Comparison of ENCODE assay signal across 21 cellular contexts in the genomic region with DNA sequence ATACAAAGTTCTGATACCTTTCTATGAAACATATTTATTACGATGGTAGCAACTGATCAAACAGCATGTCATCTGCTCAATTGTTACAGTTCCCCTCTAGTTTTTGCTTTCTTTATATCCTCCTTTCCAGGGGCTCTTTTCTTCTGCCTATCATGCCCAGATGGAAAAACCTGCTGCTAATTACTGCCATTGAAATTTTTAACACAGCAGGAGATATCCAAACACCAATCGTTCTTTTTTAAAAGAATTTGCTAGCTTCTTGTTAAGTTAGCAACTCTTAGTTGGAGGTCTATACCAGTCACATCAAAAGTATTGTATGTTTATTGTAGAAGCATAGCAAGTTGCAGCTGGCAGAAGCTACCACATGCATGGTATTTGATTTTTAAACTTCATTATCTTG.
DNase-seq lines count a peak whose midpoint lies in the region; ATAC-seq and TF ChIP-seq lines count a peak whose summit lies in the region.
"Had no signal": no experiment of that assay in that cellular context is flagged by ENCODE, and none has a peak within 500 bp of the region (broad histone marks: within the 10 kb centered on the region; RNA-seq: fewer than 3 reads in every experiment).

No MANE protein-coding gene starts in this region.

- H3K4me3 ChIP-seq in GM23338 (no peak overlapping the region), neural progenitor cell (no peak overlapping the region)
- H3K4me3 ChIP-seq: GM12878, GM23248, K562, SK-N-MC had no signal

- TF ChIP-seq CTCF in GM23338 (conservative IDR thresholded peaks at IDR 0.05; ENCODE audit: low read depth in 2 of 2) (no peak), neural progenitor cell (IDR thresholded peaks at IDR 0.05) (no peak)

- H3K27ac ChIP-seq in GM23338 (ENCODE audit: low read depth) (no peak overlapping the region), neural progenitor cell (no peak overlapping the region)
- H3K27ac ChIP-seq: GM23248, SK-N-MC had no signal

- H3K9me2 ChIP-seq in GM23338 (ENCODE audit: insufficient read depth): no peaks in the 10 kb centered on the region

- H4K20me1 ChIP-seq in GM23338 (replicated peaks; ENCODE audit: insufficient read depth) (no peaks in the 10 kb centered on the region), neural progenitor cell (ENCODE audit: low read depth) (no peaks in the 10 kb centered on the region)

- POLR2A ChIA-PET in activated CD8-positive, alpha-beta T cell treated with anti-CD3 and anti-CD28 coated beads, Interleukin-2, amount 10 ng/mL, durations not matched to agents 7 days and 5 days (lab: Charles Lee): no interaction called here

- H3K4me3 Mint-ChIP-seq in GM23338: no peak overlapping the region
- no peak overlapping the region for H3K4me3 Mint-ChIP-seq in neural progenitor cell
- no peak overlapping the region for H3K4me3 Mint-ChIP-seq in activated CD8-positive, alpha-beta T cell treated with anti-CD3 and anti-CD28 coated beads, Interleukin-2, amount 10 ng/mL, durations not matched to agents 7 days and 5 days
- H3K4me3 Mint-ChIP-seq: B cell, T-cell had no signal

- H3K27ac Mint-ChIP-seq in GM23338 (no peak overlapping the region), neural progenitor cell (no peak overlapping the region)
- no peak overlapping the region for H3K27ac Mint-ChIP-seq in activated CD8-positive, alpha-beta T cell treated with anti-CD3 and anti-CD28 coated beads, Interleukin-2, amount 10 ng/mL, durations not matched to agents 7 days and 5 days
- H3K27ac Mint-ChIP-seq: B cell, T-cell had no signal

- H3K4me1 ChIP-seq in GM23338 (ENCODE audit: insufficient read depth) (0 out of 2 replicates have a peak, but pooled peaks cover 3% of the 10 kb centered on the region), neural progenitor cell (peaks cover 19% of the 10 kb centered on the region)

- ATAC-seq in GM23338: no peak
- ATAC-seq in activated CD8-positive, alpha-beta T cell treated with anti-CD3 and anti-CD28 coated beads, Interleukin-2, amount 10 ng/mL, durations not matched to agents 7 days and 5 days: no peak
- ATAC-seq: GM12878, K562, Right ventricle myocardium inferior, T-cell had no signal

- H3K27me3 Mint-ChIP-seq in GM23338 (ENCODE audit: insufficient read depth, low read depth, poor library complexity): no peaks in the 10 kb centered on the region
- H3K27me3 Mint-ChIP-seq in neural progenitor cell (ENCODE audit: insufficient read depth, low read depth): no peaks in the 10 kb centered on the region
- no peaks in the 10 kb centered on the region for H3K27me3 Mint-ChIP-seq in activated CD8-positive, alpha-beta T cell treated with anti-CD3 and anti-CD28 coated beads, Interleukin-2, amount 10 ng/mL, durations not matched to agents 7 days and 5 days (ENCODE audit: low read depth)
- H3K27me3 Mint-ChIP-seq: B cell, T-cell had no signal

- peaks cover 16% of the 10 kb centered on the region; the same call in 2 of the 3 replicates for H3K4me1 Mint-ChIP-seq in GM23338
- H3K4me1 Mint-ChIP-seq in neural progenitor cell: peaks cover 3% of the 10 kb centered on the region
- no peaks in the 10 kb centered on the region for H3K4me1 Mint-ChIP-seq in activated CD8-positive, alpha-beta T cell treated with anti-CD3 and anti-CD28 coated beads, Interleukin-2, amount 10 ng/mL, durations not matched to agents 7 days and 5 days (ENCODE audit: low read depth)
- H3K4me1 Mint-ChIP-seq: B cell, T-cell had no signal

- no peaks in the 10 kb centered on the region for H3F3A ChIP-seq in GM23338 (replicated peaks; ENCODE audit: low read depth)
- H3F3A ChIP-seq in neural progenitor cell (ENCODE audit: low read depth): no peaks in the 10 kb centered on the region

- H3K36me3 Mint-ChIP-seq in GM23338 (ENCODE audit: low read depth) (no peaks in the 10 kb centered on the region), neural progenitor cell (no peaks in the 10 kb centered on the region)
- H3K36me3 Mint-ChIP-seq in activated CD8-positive, alpha-beta T cell treated with anti-CD3 and anti-CD28 coated beads, Interleukin-2, amount 10 ng/mL, durations not matched to agents 7 days and 5 days (ENCODE audit: low read depth): no peaks in the 10 kb centered on the region
- H3K36me3 Mint-ChIP-seq: T-cell had no signal

- H3K27me3 ChIP-seq in GM23338 (ENCODE audit: insufficient read depth) (no peaks in the 10 kb centered on the region), neural progenitor cell (no peaks in the 10 kb centered on the region)

- no peaks in the 10 kb centered on the region for H3K9me3 ChIP-seq in neural progenitor cell (ENCODE audit: low read depth)
- H3K9me3 ChIP-seq: Caco-2 had no signal

- H3K9me3 Mint-ChIP-seq in GM23338: no peaks in the 10 kb centered on the region
- H3K9me3 Mint-ChIP-seq in neural progenitor cell: no peaks in the 10 kb centered on the region
- H3K9me3 Mint-ChIP-seq in activated CD8-positive, alpha-beta T cell treated with anti-CD3 and anti-CD28 coated beads, Interleukin-2, amount 10 ng/mL, durations not matched to agents 7 days and 5 days (ENCODE audit: insufficient read depth): peaks cover 20% of the 10 kb centered on the region

- DNase-seq in NCI-H1417 (lab: John Stamatoyannopoulos, UW): peak in 2 of 3 experiments; percentile 29 to 74
- no peak for DNase-seq in NCI-H1417 treated with DMSO at 0.1 percent for 48 hours (lab: John Stamatoyannopoulos, UW)
- DNase-seq in GM23338 (ENCODE audit: low spot score): peak; percentile 14
- DNase-seq in NCI-H748 (lab: John Stamatoyannopoulos, UW; ENCODE audit: unreplicated experiment): peak; percentile 80
- DNase-seq in neural progenitor cell (ENCODE audit: low spot score): peak; percentile 26
- no peak for DNase-seq in COLO668 (lab: John Stamatoyannopoulos, UW; ENCODE audit: unreplicated experiment)
- no peak for DNase-seq in hepatic stellate cell (ENCODE audit: low spot score)
- DNase-seq in activated CD8-positive, alpha-beta T cell treated with anti-CD3 and anti-CD28 coated beads, Interleukin-2, amount 10 ng/mL, durations not matched to agents 7 days and 5 days: no peak
- DNase-seq: 8988T, Caco-2, DMS53, EL, GM23248, NCI-H345, NCI-H526, T-cell had no signal

- CTCF ChIA-PET in activated CD8-positive, alpha-beta T cell treated with anti-CD3 and anti-CD28 coated beads, Interleukin-2, amount 10 ng/mL, durations not matched to agents 7 days and 5 days (lab: Charles Lee): no interaction called here

- H3K79me2 ChIP-seq in GM23338 (replicated peaks; ENCODE audit: insufficient read depth) (no peaks in the 10 kb centered on the region), neural progenitor cell (ENCODE audit: low read depth) (no peaks in the 10 kb centered on the region)

- H2AFZ ChIP-seq in GM23338: no peak overlapping the region
- H2AFZ ChIP-seq in neural progenitor cell (replicated peaks): no peak overlapping the region
- H2AFZ ChIP-seq: GM23248 had no signal

- H3K4me2 ChIP-seq in GM23338 (no peak overlapping the region), neural progenitor cell (peak overlapping the region; percentile 37)

- H3K9ac ChIP-seq in neural progenitor cell: no peak overlapping the region
- H3K9ac ChIP-seq: GM23248 had no signal

- no peaks in the 10 kb centered on the region for H3K36me3 ChIP-seq in GM23338 (ENCODE audit: insufficient read depth)
- H3K36me3 ChIP-seq in neural progenitor cell: no peaks in the 10 kb centered on the region

TF ChIP-seq in GM23338, 12 proteins besides CTCF, POLR2A, EP300 and RAD21 (continues in another document):
- no peak for TF ChIP-seq EZH2phosphoT487 (IDR thresholded peaks at IDR 0.05; ENCODE audit: unreplicated experiment)
- TF ChIP-seq, protein P1, sequence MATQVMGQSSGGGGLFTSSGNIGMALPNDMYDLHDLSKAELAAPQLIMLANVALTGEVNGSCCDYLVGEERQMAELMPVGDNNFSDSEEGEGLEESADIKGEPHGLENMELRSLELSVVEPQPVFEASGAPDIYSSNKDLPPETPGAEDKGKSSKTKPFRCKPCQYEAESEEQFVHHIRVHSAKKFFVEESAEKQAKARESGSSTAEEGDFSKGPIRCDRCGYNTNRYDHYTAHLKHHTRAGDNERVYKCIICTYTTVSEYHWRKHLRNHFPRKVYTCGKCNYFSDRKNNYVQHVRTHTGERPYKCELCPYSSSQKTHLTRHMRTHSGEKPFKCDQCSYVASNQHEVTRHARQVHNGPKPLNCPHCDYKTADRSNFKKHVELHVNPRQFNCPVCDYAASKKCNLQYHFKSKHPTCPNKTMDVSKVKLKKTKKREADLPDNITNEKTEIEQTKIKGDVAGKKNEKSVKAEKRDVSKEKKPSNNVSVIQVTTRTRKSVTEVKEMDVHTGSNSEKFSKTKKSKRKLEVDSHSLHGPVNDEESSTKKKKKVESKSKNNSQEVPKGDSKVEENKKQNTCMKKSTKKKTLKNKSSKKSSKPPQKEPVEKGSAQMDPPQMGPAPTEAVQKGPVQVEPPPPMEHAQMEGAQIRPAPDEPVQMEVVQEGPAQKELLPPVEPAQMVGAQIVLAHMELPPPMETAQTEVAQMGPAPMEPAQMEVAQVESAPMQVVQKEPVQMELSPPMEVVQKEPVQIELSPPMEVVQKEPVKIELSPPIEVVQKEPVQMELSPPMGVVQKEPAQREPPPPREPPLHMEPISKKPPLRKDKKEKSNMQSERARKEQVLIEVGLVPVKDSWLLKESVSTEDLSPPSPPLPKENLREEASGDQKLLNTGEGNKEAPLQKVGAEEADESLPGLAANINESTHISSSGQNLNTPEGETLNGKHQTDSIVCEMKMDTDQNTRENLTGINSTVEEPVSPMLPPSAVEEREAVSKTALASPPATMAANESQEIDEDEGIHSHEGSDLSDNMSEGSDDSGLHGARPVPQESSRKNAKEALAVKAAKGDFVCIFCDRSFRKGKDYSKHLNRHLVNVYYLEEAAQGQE (IDR thresholded peaks at IDR 0.05; ENCODE audit: unreplicated experiment): no peak
- TF ChIP-seq ZNF114 (CRISPR knock-in tag; IDR thresholded peaks at IDR 0.05): no peak
- no peak for TF ChIP-seq CREB1 (CRISPR knock-in tag; IDR thresholded peaks at IDR 0.05; ENCODE audit: low read depth)

Comparison
In these comparisons a context has a peak if more than half of its experiments do, and no peak if none do; other contexts are left out.
1. DNase-seq: peak in NCI-H1417 (2 of 3), GM23338 (single experiment), NCI-H748 (single experiment) and neural progenitor cell (single experiment); none in NCI-H1417 treated with DMSO at 0.1 percent for 48 hours (single experiment), COLO668 (single experiment), hepatic stellate cell (single experiment) and activated CD8-positive, alpha-beta T cell treated with anti-CD3 and anti-CD28 coated beads, Interleukin-2, amount 10 ng/mL, durations not matched to agents 7 days and 5 days (single experiment).